In genomic region chr13:24161010-24161775, GRCh38 we compare ENCODE assay signal across 8 cellular contexts. TPM values are rescaled to one million over a fixed set of nuclear protein-coding genes. Genes with fewer than 3 reads are reported as not detected.
DNase-seq lines count a peak whose midpoint lies in the region; TF ChIP-seq lines count a peak whose summit lies in the region.

No MANE protein-coding gene starts in this region.

- peak in 4 of 5 donors; percentile 29 to 56 (median 36) for DNase-seq in CD4-positive, alpha-beta memory T cell
- DNase-seq in GM20000 (ENCODE audit: low spot score) (peak; percentile 52), caudate nucleus (lab: John Stamatoyannopoulos, UW) (peak in 31 of 61 donors; percentile 24 to 68 (median 46)), G401 (ENCODE audit: low spot score) (no peak)
- DNase-seq in stimulated activated CD4-positive, alpha-beta T cell treated with anti-CD3 and anti-CD28 coated beads, TNF-alpha, amount 100 ng/mL, for 48 hours (ENCODE audit: low read depth in 3 of 3), result peak in 2 of 3 donors; percentile 5 to 33

- TF ChIP-seq CTCF in GM20000 (IDR thresholded peaks at IDR 0.05; ENCODE audit: extremely low read depth, missing control alignments) (no peak), VCaP (conservative IDR thresholded peaks at IDR 0.05) (peak; percentile 7; the same call in 1 of the 2 replicates), liver (IDR thresholded peaks at IDR 0.05; ENCODE audit: low read depth, low read length, missing input control) (no peak)

- CTCF ChIA-PET in CD4-positive, alpha-beta memory T cell (lab: Charles Lee; ENCODE audit: partially characterized antibody), result interaction anchor here (0.8 to 1.8 kb wide), 6 partner anchors 19 to 109 kb away, joined by 3 to 7 read pairs (median 5); no protein-coding TSS in a partner anchor

- H3K4me1 Mint-ChIP-seq in CD4-positive, alpha-beta memory T cell, result peaks cover 9 to 16% (median 12%) of the 10 kb centered on the region in 4 donors

- POLR2A ChIA-PET in CD4-positive, alpha-beta memory T cell (lab: Charles Lee; ENCODE audit: partially characterized antibody), result interaction anchor here (0.7 to 1.9 kb wide), 5 partner anchors 93 to 272 kb away, joined by 3 to 10 read pairs (median 5); partner anchors contain the start of gene MIPEP

- in situ Hi-C loops in G401 (cut with HindIII; ENCODE audit: low sequenced_read_pairs), result no loop called here

- H3K9me3 ChIP-seq in CD4-positive, alpha-beta memory T cell (ENCODE audit: control insufficient read depth in 1 of 2, low read length in 2 of 2), result no peaks in the 10 kb centered on the region
- H3K9me3 ChIP-seq in HUES6 (ENCODE audit: control insufficient read depth, insufficient read depth, low read depth, low read length) (no peaks in the 10 kb centered on the region), liver (ENCODE audit: control insufficient read depth in 4 of 4, low read length in 3 of 4) (no peaks in the 10 kb centered on the region)

- H3K27ac ChIP-seq in CD4-positive, alpha-beta memory T cell (ENCODE audit: low read depth, low read length), result peak overlapping the region; percentile 19
- peak overlapping the region; percentile 61; the same call in 1 of the 2 replicates for H3K27ac ChIP-seq in HUES6 (ENCODE audit: low read depth, low read length)
- H3K27ac ChIP-seq in VCaP, result peak overlapping the region; percentile 84
- H3K27ac ChIP-seq in caudate nucleus (ENCODE audit: low read depth, low read length), result peak overlapping the region; percentile 62
- H3K27ac ChIP-seq in liver (ENCODE audit: low read depth in 1 of 2, low read length in 2 of 2), result peak overlapping the region; percentile 96 to 97

- H3K9ac ChIP-seq in HUES6 (ENCODE audit: low read length) (peak overlapping the region; percentile 92), liver (ENCODE audit: low read depth in 1 of 2, low read length in 2 of 2) (peak overlapping the region; percentile 89 to 94)

- no peaks in the 10 kb centered on the region for H3K27me3 ChIP-seq in CD4-positive, alpha-beta memory T cell (ENCODE audit: insufficient read depth, low read length)
- H3K27me3 ChIP-seq in HUES6 (ENCODE audit: control insufficient read depth, insufficient read depth, low read length) (peaks cover 11% of the 10 kb centered on the region; the same call in 1 of the 2 replicates), liver (ENCODE audit: control insufficient read depth in 4 of 4, insufficient read depth in 4 of 4, low read length in 3 of 4) (no peaks in the 10 kb centered on the region)

- H3K9me3 Mint-ChIP-seq in CD4-positive, alpha-beta memory T cell, result no peaks in the 10 kb centered on the region

- intact Hi-C loops in CD4-positive, alpha-beta memory T cell (cut with micrococcal nuclease), result loop anchor here (2.0 kb wide), 5 partner anchors 60 to 786 kb away; partner anchors contain the start of gene MIPEP

- WGBS in liver, result under 1% methylated on average over 43 of the region's 43 CpGs

- H3K4me3 Mint-ChIP-seq in CD4-positive, alpha-beta memory T cell, result peak overlapping the region; percentile 78 to 90 (median 86)

- H3K4me3 ChIP-seq in CD4-positive, alpha-beta memory T cell (ENCODE audit: low read length in 2 of 2), result peak overlapping the region; percentile 69
- H3K4me3 ChIP-seq in HUES6 (ENCODE audit: low read depth, low read length) (peak overlapping the region; percentile 87), liver (ENCODE audit: low read depth in 1 of 3, low read length in 3 of 3) (peak overlapping the region; percentile 83 to 87 (median 87))

- H3K4me1 ChIP-seq in CD4-positive, alpha-beta memory T cell (ENCODE audit: insufficient read depth, low read length), result peaks cover 19% of the 10 kb centered on the region
- H3K4me1 ChIP-seq in HUES6 (ENCODE audit: control insufficient read depth, insufficient read depth, low read length) (peaks cover 39% of the 10 kb centered on the region), liver (ENCODE audit: control insufficient read depth in 4 of 4, insufficient read depth in 4 of 4, low read length in 3 of 4) (peaks cover 0 to 40% (median 25%) of the 10 kb centered on the region in 4 donors)

- peak; percentile 50 to 65 for TF ChIP-seq RAD21 in liver (IDR thresholded peaks at IDR 0.05)

- H3K27me3 Mint-ChIP-seq in CD4-positive, alpha-beta memory T cell, result peaks cover 0 to 2% of the 10 kb centered on the region in 2 donors

- no peaks in the 10 kb centered on the region for H3K36me3 ChIP-seq in CD4-positive, alpha-beta memory T cell (ENCODE audit: insufficient read depth, low read length)
- H3K36me3 ChIP-seq in HUES6 (ENCODE audit: control insufficient read depth, insufficient read depth, low read length) (peaks cover 18% of the 10 kb centered on the region), liver (ENCODE audit: control insufficient read depth in 4 of 4, insufficient read depth in 3 of 4, low read depth in 1 of 4, low read length in 3 of 4) (peaks cover 2 to 7% (median 6%) of the 10 kb centered on the region in 4 donors)

- no peaks in the 10 kb centered on the region for H3K36me3 Mint-ChIP-seq in CD4-positive, alpha-beta memory T cell

- peak overlapping the region in 5 of 7 donors; percentile 29 to 59 (median 48) for H3K27ac Mint-ChIP-seq in CD4-positive, alpha-beta memory T cell

TF ChIP-seq in liver, 16 proteins besides CTCF, POLR2A, EP300 and RAD21:
- TF ChIP-seq SP1 (IDR thresholded peaks at IDR 0.05), result no peak
- TF ChIP-seq TAF1 (conservative IDR thresholded peaks at IDR 0.05), result peak; percentile 36
- peak; percentile 73 for TF ChIP-seq REST (IDR thresholded peaks at IDR 0.05)
- no peak for TF ChIP-seq GABPA (IDR thresholded peaks at IDR 0.05 in 1 of 2, conservative IDR thresholded peaks at IDR 0.05 in 1 of 2)
- peak; percentile 34 for TF ChIP-seq YY1 (IDR thresholded peaks at IDR 0.05)
- TF ChIP-seq NR2F2 (IDR thresholded peaks at IDR 0.05), result no peak
- TF ChIP-seq FOXA1 (IDR thresholded peaks at IDR 0.05), result no peak
- TF ChIP-seq EGR1 (IDR thresholded peaks at IDR 0.05; ENCODE audit: low read depth in 2 of 2), result peak in 1 of 2 donors; percentile 38
- TF ChIP-seq, protein P1, sequence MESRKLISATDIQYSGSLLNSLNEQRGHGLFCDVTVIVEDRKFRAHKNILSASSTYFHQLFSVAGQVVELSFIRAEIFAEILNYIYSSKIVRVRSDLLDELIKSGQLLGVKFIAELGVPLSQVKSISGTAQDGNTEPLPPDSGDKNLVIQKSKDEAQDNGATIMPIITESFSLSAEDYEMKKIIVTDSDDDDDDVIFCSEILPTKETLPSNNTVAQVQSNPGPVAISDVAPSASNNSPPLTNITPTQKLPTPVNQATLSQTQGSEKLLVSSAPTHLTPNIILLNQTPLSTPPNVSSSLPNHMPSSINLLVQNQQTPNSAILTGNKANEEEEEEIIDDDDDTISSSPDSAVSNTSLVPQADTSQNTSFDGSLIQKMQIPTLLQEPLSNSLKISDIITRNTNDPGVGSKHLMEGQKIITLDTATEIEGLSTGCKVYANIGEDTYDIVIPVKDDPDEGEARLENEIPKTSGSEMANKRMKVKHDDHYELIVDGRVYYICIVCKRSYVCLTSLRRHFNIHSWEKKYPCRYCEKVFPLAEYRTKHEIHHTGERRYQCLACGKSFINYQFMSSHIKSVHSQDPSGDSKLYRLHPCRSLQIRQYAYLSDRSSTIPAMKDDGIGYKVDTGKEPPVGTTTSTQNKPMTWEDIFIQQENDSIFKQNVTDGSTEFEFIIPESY (IDR thresholded peaks at IDR 0.05), result no peak
- TF ChIP-seq, protein P2, sequence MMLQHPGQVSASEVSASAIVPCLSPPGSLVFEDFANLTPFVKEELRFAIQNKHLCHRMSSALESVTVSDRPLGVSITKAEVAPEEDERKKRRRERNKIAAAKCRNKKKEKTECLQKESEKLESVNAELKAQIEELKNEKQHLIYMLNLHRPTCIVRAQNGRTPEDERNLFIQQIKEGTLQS (IDR thresholded peaks at IDR 0.05), result no peak
- TF ChIP-seq RXRA (IDR thresholded peaks at IDR 0.05), result peak; percentile 58 to 73
- TF ChIP-seq HNF4A (conservative IDR thresholded peaks at IDR 0.05), result peak; percentile 19 to 36
- TF ChIP-seq, protein P3, sequence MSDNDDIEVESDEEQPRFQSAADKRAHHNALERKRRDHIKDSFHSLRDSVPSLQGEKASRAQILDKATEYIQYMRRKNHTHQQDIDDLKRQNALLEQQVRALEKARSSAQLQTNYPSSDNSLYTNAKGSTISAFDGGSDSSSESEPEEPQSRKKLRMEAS (IDR thresholded peaks at IDR 0.05), result peak; percentile 44
TF ChIP-seq in liver: peak in this region for 7.

RNA-seq across cellular contexts. Expression of gene SPATA13, which starts 0.7 kb away (rescaled TPM):
- 100 to 1,000 TPM; 107 to 110 TPM for total RNA-seq in CD4-positive, alpha-beta memory T cell
- 10 to 100 TPM; 43.2 to 80.0 TPM for polyA plus RNA-seq in CD4-positive, alpha-beta memory T cell
- 10 to 100 TPM; 16.7 to 57.6 TPM for total RNA-seq in liver
- 10 to 100 TPM in 1 of 2 donors, 1 to 10 TPM in 1; 10.0 to 24.1 TPM for polyA plus RNA-seq in liver
- 0.68 and 0.88 TPM in 2 replicates for total RNA-seq in G401 (2014; rRNA removed; shearing (Covaris generic))

Comparison
In these comparisons a context has a peak if more than half of its experiments do, and no peak if none do; other contexts are left out.
1. H3K27ac ChIP-seq: peak in every context shown above with its lines; median percentile 96 in liver; 84 in VCaP; 62 in caudate nucleus; 61 in HUES6; 19 in CD4-positive, alpha-beta memory T cell.